In genomic region chr7:5824297-5824610, GRCh38 we compare ENCODE assay signal across 1 cellular context.
TF ChIP-seq lines count a peak whose summit lies in the region.

No MANE protein-coding gene starts in this region.

TF ChIP-seq in A549, 52 proteins besides CTCF, POLR2A, EP300 and RAD21 (continued from another document):
- TF ChIP-seq PBX3 (IDR thresholded peaks at IDR 0.05) (no peak), HDAC2 (IDR thresholded peaks at IDR 0.05) (no peak)
